In the genomic region with DNA sequence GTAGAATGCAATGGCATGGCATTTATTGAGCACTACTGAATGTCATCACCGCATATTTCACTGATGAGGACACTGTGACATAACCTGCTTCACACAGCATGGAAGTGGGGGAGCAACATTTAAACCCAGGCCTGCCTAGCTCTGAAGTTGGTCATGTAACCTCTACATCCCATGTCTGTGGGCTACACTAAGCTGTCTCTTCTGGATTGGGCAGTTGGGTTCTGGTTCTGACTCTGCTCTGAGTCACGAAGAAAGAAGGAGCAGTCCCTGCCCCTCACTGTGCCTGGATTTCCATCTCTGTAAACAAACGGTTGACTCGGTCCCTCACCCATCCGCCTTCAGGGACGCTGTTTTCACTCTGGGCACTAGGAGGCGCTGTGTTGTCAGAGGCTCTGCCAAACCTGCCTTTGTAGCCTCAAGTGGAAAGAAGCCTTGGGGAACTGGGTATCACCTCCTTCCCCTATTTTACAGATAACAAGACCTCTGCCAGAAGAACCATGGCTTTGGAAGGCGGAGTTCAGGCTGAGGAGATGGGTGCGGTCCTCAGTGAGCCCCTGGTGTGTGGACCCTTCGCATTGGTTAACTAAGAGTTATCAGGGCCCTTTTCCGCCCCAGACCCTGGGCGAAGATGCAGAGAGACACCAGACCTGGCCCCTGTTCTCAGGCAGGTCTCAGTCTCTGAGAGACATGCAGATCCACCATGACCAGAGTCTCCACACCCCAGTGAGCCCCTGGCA, we compare ENCODE assay signal across 8 cellular contexts. TPM values are rescaled to one million over a fixed set of nuclear protein-coding genes. Genes with fewer than 3 reads are reported as not detected.
DNase-seq lines count a peak whose midpoint lies in the region; ATAC-seq and TF ChIP-seq lines count a peak whose summit lies in the region.

No MANE protein-coding gene starts in this region.

- intact Hi-C loops in cardiac septum (cut with DNase I) (loop anchor here (5.0 kb wide), 1 partner anchor 42 kb away; no protein-coding TSS in a partner anchor), sigmoid colon (cut with DNase I) (loop anchor here (1.0 kb wide), 1 partner anchor 98 kb away; no protein-coding TSS in a partner anchor)

- H3K4me3 ChIP-seq in SK-N-SH (ENCODE audit: low read depth in 2 of 2, low read length in 1 of 2) (peak overlapping the region in 1 of 2 experiments; percentile 35; a peak in 1 of 4 replicates), sigmoid colon (no peak overlapping the region)

- no peaks in the 10 kb centered on the region for H3K79me2 ChIP-seq in SK-N-SH (ENCODE audit: insufficient read depth)

- no peak overlapping the region for H3K9ac ChIP-seq in SK-N-SH

- no peaks in the 10 kb centered on the region for H3K9me3 ChIP-seq in SK-N-SH
- no peaks in the 10 kb centered on the region for H3K9me3 ChIP-seq in sigmoid colon

- 37% methylated on average over 10 of the region's 12 CpGs for WGBS in SK-N-SH (ENCODE audit: low lambda C conversion rate)
- WGBS in sigmoid colon, 2 donors: 40 to 42% methylated on average over 12 of the region's 12 CpGs

- H3K9me2 ChIP-seq in SK-N-SH: no peaks in the 10 kb centered on the region

- no peaks in the 10 kb centered on the region for H4K20me1 ChIP-seq in SK-N-SH (ENCODE audit: insufficient read depth)

- DNase-seq in GM10266 (ENCODE audit: extremely low spot score): peak; percentile 83
- peak; percentile 97 for DNase-seq in KG1 (lab: John Stamatoyannopoulos, UW)
- peak; percentile 77 for DNase-seq in SK-N-SH
- DNase-seq in activated naive CD4-positive, alpha-beta T cell (lab: John Stamatoyannopoulos, UW): peak in 3 of 4 experiments; percentile 51 to 64 (median 55)
- peak; percentile 88 for DNase-seq in cardiac septum (ENCODE audit: low spot score)
- no peak for DNase-seq in sigmoid colon

- TF ChIP-seq EP300 in SK-N-SH (IDR thresholded peaks at IDR 0.05; ENCODE audit: borderline replicate concordance in 1 of 2, low read depth in 1 of 2, low read length in 1 of 2) (no peak), sigmoid colon (IDR thresholded peaks at IDR 0.05) (no peak)

- no peak for TF ChIP-seq POLR2A in sigmoid colon (IDR thresholded peaks at IDR 0.05)

- H3K27ac ChIP-seq in SK-N-SH (ENCODE audit: low read depth in 2 of 2, low read length in 1 of 2) (peak overlapping the region in 1 of 2 experiments; percentile 25; a peak in 2 of 4 replicates), sigmoid colon (no peak overlapping the region)

- H3K36me3 ChIP-seq in SK-N-SH (replicated peaks in 1 of 2; ENCODE audit: control insufficient read depth in 1 of 2, insufficient read depth in 2 of 2, low read length in 1 of 2) (no peaks in the 10 kb centered on the region), sigmoid colon (no peaks in the 10 kb centered on the region)

- H3F3A ChIP-seq in SK-N-SH (replicated peaks; ENCODE audit: insufficient read depth): no peaks in the 10 kb centered on the region

- POLR2A ChIA-PET in SK-N-SH (lab: Yijun Ruan, JAX): no interaction called here

- peaks cover 0 to 4% of the 10 kb centered on the region in 2 experiments; a peak in 1 of 4 replicates for H3K4me1 ChIP-seq in SK-N-SH (ENCODE audit: control insufficient read depth in 1 of 2, insufficient read depth in 2 of 2, low read depth in 1 of 2, low read length in 1 of 2)
- peaks cover 0 to 7% (median 5%) of the 10 kb centered on the region in 4 donors for H3K4me1 ChIP-seq in sigmoid colon

- peak; percentile 99 for TF ChIP-seq CTCF in GM10266 (IDR thresholded peaks at IDR 0.05; ENCODE audit: control insufficient read depth, insufficient read depth, low read depth, missing control alignments)
- TF ChIP-seq CTCF in SK-N-SH (IDR thresholded peaks at IDR 0.05): peak; percentile 97
- TF ChIP-seq CTCF in sigmoid colon (IDR thresholded peaks at IDR 0.05): peak; percentile 57 to 87 (median 78)

- H2AFZ ChIP-seq in SK-N-SH (ENCODE audit: low read depth): no peak overlapping the region

- H3K4me2 ChIP-seq in SK-N-SH: no peak overlapping the region

- H3K27me3 ChIP-seq in SK-N-SH (ENCODE audit: insufficient read depth): no peaks in the 10 kb centered on the region
- no peaks in the 10 kb centered on the region for H3K27me3 ChIP-seq in sigmoid colon

- peak; percentile 64 for TF ChIP-seq RAD21 in SK-N-SH (IDR thresholded peaks at IDR 0.05; ENCODE audit: low read length)

- no peak for ATAC-seq in HG03521 (IDR thresholded peaks at IDR 0.05; ENCODE audit: unreplicated experiment)
- no peak for ATAC-seq in HG03175 (IDR thresholded peaks at IDR 0.05; ENCODE audit: unreplicated experiment)

- CTCF ChIA-PET in SK-N-SH (lab: Yijun Ruan, JAX): interaction anchor here (0.6 to 14.4 kb wide), 26 partner anchors 9 to 464 kb away, joined by 3 to 159 read pairs (median 4); a partner anchor contains a TSS

TF ChIP-seq in SK-N-SH, 30 proteins besides CTCF, POLR2A, EP300 and RAD21:
- peak; percentile 75 for TF ChIP-seq SMC3 (IDR thresholded peaks at IDR 0.05; ENCODE audit: low read depth, low read length)
- TF ChIP-seq GABPA (IDR thresholded peaks at IDR 0.05; ENCODE audit: low read depth): no peak

RNA-seq across cellular contexts. Expression of a gene that starts 12.6 kb away (rescaled TPM):
- polyA plus RNA-seq in SK-N-SH (2012; rRNA removed) (45.9 and 48.4 TPM in 2 replicates), sigmoid colon (10 to 100 TPM in 1 of 3 donors, 1 to 10 TPM in 2; 1.8 to 15.9 (median 2.4) TPM)
- 8.0 and 13.3 TPM in 2 replicates for polyA plus RNA-seq in SK-N-SH (2012; cell fraction: cytosol; rRNA removed)
- polyA plus RNA-seq in SK-N-SH (2012; cell fraction: nucleus; rRNA removed): 273 and 324 TPM in 2 replicates
- total RNA-seq in cardiac septum (82.6 TPM), sigmoid colon (100 to 1,000 TPM in 1 of 4 donors, 10 to 100 TPM in 3; 38.2 to 104 (median 66.9) TPM)

RNA-seq across cellular contexts. Expression of a gene that starts 23.3 kb away (rescaled TPM):
- polyA plus RNA-seq in SK-N-SH (2012; rRNA removed) (0.15 and 0.16 TPM in 2 replicates), sigmoid colon (1 to 10 TPM; 2.4 to 5.5 (median 2.5) TPM)
- polyA plus RNA-seq in SK-N-SH (2012; cell fraction: cytosol; rRNA removed): 0.09 and 0.31 TPM in 2 replicates
- polyA plus RNA-seq in SK-N-SH (2012; cell fraction: nucleus; rRNA removed): 0.26 and 0.27 TPM in 2 replicates
- total RNA-seq in cardiac septum (6.9 TPM), sigmoid colon (1 to 10 TPM in 3 of 4 donors, not detected in 1; 1.2 to 2.6 (median 2.5) TPM)
